34 cellular contexts compared by ENCODE assay signal in genomic region chr7:3710122-3710521, GRCh38.
"Had no signal": no experiment of that assay in that cellular context is flagged by ENCODE, and none has a peak within 500 bp of the region (broad histone marks: within the 10 kb centered on the region; RNA-seq: fewer than 3 reads in every experiment).

No MANE protein-coding gene starts in this region.

- H3K4me3 ChIP-seq: adrenal gland, breast epithelium, cardiac muscle cell, colonic mucosa, esophagus muscularis mucosa, gastrocnemius medialis, heart left ventricle had no signal

- H3K27me3 Mint-ChIP-seq: brain had no signal

- H3K36me3 ChIP-seq: adrenal gland, breast epithelium, cardiac muscle cell, colonic mucosa, esophagus muscularis mucosa, gastrocnemius medialis, heart left ventricle, WERI-Rb-1 had no signal

- H3K9me3 Mint-ChIP-seq: activated CD8-positive, alpha-beta T cell treated with anti-CD3 and anti-CD28 coated beads for 36 hours; activated naive CD8-positive, alpha-beta T cell treated with anti-CD3 and anti-CD28 coated beads, Interleukin-2, amount 50 U/mL, for 24 hours; activated T-helper 1 cell treated with anti-CD3 and anti-CD28 coated beads, Interleukin-12 subunit alpha, Interleukin-12 subunit beta, Interleukin-2, Interleukin-4 antibody, amounts not matched to agents 30 ng/mL and 10 ng/mL and 1 ng/mL, durations not matched to agents 14 hours and 24 hours and 36 hours; activated T-helper 2 cell treated with anti-CD3 and anti-CD28 coated beads, Interferon-gamma antibody, Interleukin-2, Interleukin-4, amounts not matched to agents 10 μg/mL and 5 μg/mL and 100 μg/mL, durations not matched to agents 14 hours and 24 hours and 36 hours had no signal

- H3K27me3 ChIP-seq: adrenal gland, breast epithelium, cardiac muscle cell, colonic mucosa, esophagus muscularis mucosa, foreskin keratinocyte, gastrocnemius medialis, heart left ventricle had no signal

- DNase-seq: activated B cell treated with CpG ODN at 0.5 μM for 24 hours; activated CD4-positive, alpha-beta T cell treated with anti-CD3 and anti-CD28 coated beads for 48 hours; activated CD4-positive, alpha-beta T cell treated with anti-CD3 and anti-CD28 coated beads, Interleukin-2, amount 50 U/mL, for 1 hour; activated CD4-positive, alpha-beta T cell treated with anti-CD3 and anti-CD28 coated beads, Interleukin-2, amount 50 U/mL, for 48 hours; activated CD8-positive, alpha-beta memory T cell treated with anti-CD3 and anti-CD28 coated beads for 24 hours; activated CD8-positive, alpha-beta T cell treated with anti-CD3 and anti-CD28 coated beads for 36 hours; activated effector memory CD4-positive, alpha-beta T cell treated with anti-CD3 and anti-CD28 coated beads, Interleukin-2, amount 50 U/mL, for 16 hours; activated naive CD4-positive, alpha-beta T cell treated with anti-CD3 and anti-CD28 coated beads for 36 hours; activated naive CD8-positive, alpha-beta T cell treated with anti-CD3 and anti-CD28 coated beads for 36 hours; activated naive CD8-positive, alpha-beta T cell treated with anti-CD3 and anti-CD28 coated beads, Interleukin-2, amount 50 U/mL, for 24 hours; activated T-cell treated with anti-CD3 and anti-CD28 coated beads, Interleukin-2, amount 50 U/mL, for 48 hours; adrenal gland; amygdala; aorta; central memory CD4-positive, alpha-beta T cell; cerebellar nuclear complex; colonic mucosa; effector CD8-positive, alpha-beta T cell; erythroblast; foreskin keratinocyte; gastrocnemius medialis; glutamatergic neuron; heart left ventricle; T-helper 2 cell; WERI-Rb-1 had no signal

- FAIRE-seq: TTC549 had no signal

- H3K27ac ChIP-seq: adrenal gland, breast epithelium, cardiac muscle cell, colonic mucosa, esophagus muscularis mucosa, foreskin keratinocyte, gastrocnemius medialis, heart left ventricle, WERI-Rb-1 had no signal

- H3K4me1 ChIP-seq: adrenal gland, breast epithelium, colonic mucosa, esophagus muscularis mucosa, foreskin keratinocyte, gastrocnemius medialis, heart left ventricle had no signal

- H3K27ac Mint-ChIP-seq: activated B cell treated with CpG ODN at 0.5 μM for 24 hours; activated CD8-positive, alpha-beta T cell treated with anti-CD3 and anti-CD28 coated beads for 36 hours; activated naive CD4-positive, alpha-beta T cell treated with anti-CD3 and anti-CD28 coated beads for 36 hours; activated naive CD4-positive, alpha-beta T cell treated with anti-CD3 and anti-CD28 coated beads, Interleukin-2, amount 50 U/mL, for 24 hours; activated naive CD8-positive, alpha-beta T cell treated with anti-CD3 and anti-CD28 coated beads for 36 hours; activated naive CD8-positive, alpha-beta T cell treated with anti-CD3 and anti-CD28 coated beads, Interleukin-2, amount 50 U/mL, for 24 hours; activated T-helper 1 cell treated with anti-CD3 and anti-CD28 coated beads, Interleukin-12 subunit alpha, Interleukin-12 subunit beta, Interleukin-2, Interleukin-4 antibody, amounts not matched to agents 30 ng/mL and 10 ng/mL and 1 ng/mL, durations not matched to agents 14 hours and 24 hours and 36 hours; activated T-helper 2 cell treated with anti-CD3 and anti-CD28 coated beads, Interferon-gamma antibody, Interleukin-2, Interleukin-4, amounts not matched to agents 10 μg/mL and 5 μg/mL and 100 μg/mL, durations not matched to agents 14 hours and 24 hours and 36 hours; brain had no signal

- H3K9me3 ChIP-seq: adrenal gland, colonic mucosa, gastrocnemius medialis had no signal

- H3K4me3 Mint-ChIP-seq: activated B cell treated with CpG ODN at 0.5 μM for 24 hours; activated CD8-positive, alpha-beta T cell treated with anti-CD3 and anti-CD28 coated beads for 36 hours; activated naive CD4-positive, alpha-beta T cell treated with anti-CD3 and anti-CD28 coated beads for 36 hours; activated naive CD4-positive, alpha-beta T cell treated with anti-CD3 and anti-CD28 coated beads, Interleukin-2, amount 50 U/mL, for 24 hours; activated naive CD8-positive, alpha-beta T cell treated with anti-CD3 and anti-CD28 coated beads for 36 hours; activated naive CD8-positive, alpha-beta T cell treated with anti-CD3 and anti-CD28 coated beads, Interleukin-2, amount 50 U/mL, for 24 hours; activated T-helper 1 cell treated with anti-CD3 and anti-CD28 coated beads, Interleukin-12 subunit alpha, Interleukin-12 subunit beta, Interleukin-2, Interleukin-4 antibody, amounts not matched to agents 30 ng/mL and 10 ng/mL and 1 ng/mL, durations not matched to agents 14 hours and 24 hours and 36 hours; brain had no signal

- H3K4me1 Mint-ChIP-seq: activated B cell treated with CpG ODN at 0.5 μM for 24 hours had no signal

- ATAC-seq: activated CD4-positive, CD25-positive, alpha-beta regulatory T cell treated with anti-CD3 and anti-CD28 coated beads, Interleukin-2, amount 50 U/mL, for 24 hours; activated CD8-positive, alpha-beta T cell treated with anti-CD3 and anti-CD28 coated beads for 36 hours; activated naive CD8-positive, alpha-beta T cell treated with anti-CD3 and anti-CD28 coated beads, Interleukin-2, amount 50 U/mL, for 24 hours; foreskin keratinocyte; gastrocnemius medialis; heart left ventricle had no signal
